ENCODE assay signal across 15 cellular contexts in the genomic region with DNA sequence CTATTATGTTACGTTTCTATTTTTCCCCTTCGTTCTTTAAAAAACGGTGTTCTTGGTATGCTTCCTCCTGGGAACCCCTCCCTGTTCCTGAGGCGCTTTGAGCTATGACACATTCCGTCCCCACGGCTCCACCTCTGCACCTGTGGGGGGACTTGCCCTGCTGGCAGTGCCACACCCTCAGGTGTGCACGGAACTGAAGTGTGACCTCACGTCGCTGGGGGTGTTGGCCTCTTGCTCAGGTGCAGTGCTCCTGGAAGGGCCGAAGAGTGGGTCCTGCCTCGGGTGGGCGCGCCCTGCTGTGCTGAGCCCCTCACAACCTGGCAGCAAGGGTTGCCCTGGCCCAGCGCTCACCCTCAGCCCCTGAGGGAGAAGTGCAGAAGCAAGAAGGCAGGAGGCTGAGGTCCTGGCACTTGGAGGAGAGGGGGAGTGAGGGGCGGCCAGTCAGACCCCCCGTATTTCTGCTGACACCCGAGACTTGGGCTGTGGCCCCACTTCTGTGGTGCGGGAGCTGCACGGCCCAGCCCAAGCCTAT. TPM values are rescaled to one million over a fixed set of nuclear protein-coding genes. Genes with fewer than 3 reads are reported as not detected.
A peak's percentile ranks its signal among the peaks of the same experiment; 100 is the strongest.
DNase-seq lines count a peak whose midpoint lies in the region; ATAC-seq and TF ChIP-seq lines count a peak whose summit lies in the region.
"Had no signal": no experiment of that assay in that cellular context is flagged by ENCODE, and none has a peak within 500 bp of the region (broad histone marks: within the 10 kb centered on the region; RNA-seq: fewer than 3 reads in every experiment).

No MANE protein-coding gene starts in this region.

- H3K27me3 Mint-ChIP-seq in Calu3 (ENCODE audit: unreplicated experiment) = no peaks in the 10 kb centered on the region

- no peak for ATAC-seq in HG02588 (IDR thresholded peaks at IDR 0.05; ENCODE audit: unreplicated experiment)
- ATAC-seq: HepG2 had no signal

- H3K4me3 Mint-ChIP-seq in Calu3 (ENCODE audit: low read depth, unreplicated experiment) = peak overlapping the region; percentile 54

- H3K9ac ChIP-seq in iPS-20b (ENCODE audit: low read depth, low read length) (no peak overlapping the region), rectal smooth muscle tissue (ENCODE audit: low read length) (peak overlapping the region; percentile 59), GM23248 (no peak overlapping the region)

- peak overlapping the region; percentile 99 for H3K4me2 ChIP-seq in PC-9
- H3K4me2 ChIP-seq in GM23248 (ENCODE audit: unreplicated experiment) = no peak overlapping the region

- H3K27ac ChIP-seq in PC-9 (peak overlapping the region; percentile 74), iPS-20b (ENCODE audit: low read length) (no peak overlapping the region), rectal smooth muscle tissue (ENCODE audit: low read depth, low read length) (no peak overlapping the region), GM23248 (no peak overlapping the region)
- H3K27ac ChIP-seq: ovary, VCaP had no signal

- BruUV-seq in Calu3 (replicated peaks; lab: Mats Ljungman, UMichigan) = no TSS peak
- BruUV-seq in PC-9 (replicated peaks; lab: Mats Ljungman, UMichigan) = TSS peak; percentile 63

- H3K36me3 Mint-ChIP-seq in Calu3 (ENCODE audit: insufficient read depth, unreplicated experiment) = peaks cover 52% of the 10 kb centered on the region

- H3K9me3 Mint-ChIP-seq in Calu3 (ENCODE audit: low read depth, unreplicated experiment) = no peaks in the 10 kb centered on the region
- H3K9me3 Mint-ChIP-seq: dendritic cell treated with granulocyte-macrophage colony-stimulating factor and Interleukin-4, amounts not matched to agents 40 ng/mL and 50 ng/mL, for 4 days had no signal

- TF ChIP-seq CTCF in Calu3 (IDR thresholded peaks at IDR 0.05; ENCODE audit: unreplicated experiment) (no peak), PC-9 (conservative IDR thresholded peaks at IDR 0.05) (no peak), GM13977 (IDR thresholded peaks at IDR 0.05; ENCODE audit: extremely low read depth, insufficient read depth, missing control alignments) (no peak)

- H3K36me3 ChIP-seq in PC-9 (ENCODE audit: low read depth) (no peaks in the 10 kb centered on the region), iPS-20b (ENCODE audit: insufficient read depth, low read depth, low read length) (no peaks in the 10 kb centered on the region), rectal smooth muscle tissue (ENCODE audit: control insufficient read depth, insufficient read depth, low read length) (no peaks in the 10 kb centered on the region), GM23248 (ENCODE audit: low read depth) (no peaks in the 10 kb centered on the region)
- H3K36me3 ChIP-seq: ovary had no signal

- in situ Hi-C loops in GM23248 (cut with MboI) = no loop called here
- in situ Hi-C loops in GM13977 (cut with MboI; ENCODE audit: low pct_unique_long_range_greater_than_20kb, low sequenced_read_pairs, unreplicated experiment) = no loop called here

- POLR2A ChIA-PET in PC-9 (lab: Charles Lee; ENCODE audit: unreplicated experiment) = interaction anchor here (0.6 kb wide), 9 partner anchors 12 to 833 kb away, joined by 3 to 14 read pairs (median 4); partner anchors contain the start of genes XRCC3 and ZFYVE21

- WGBS in GM23248 (ENCODE audit: low coverage in 1 of 2, low lambda C conversion rate in 2 of 2, missing lambda C conversion rate in 2 of 2), 2 experiments = 73% methylated on average over 18 to 19 of the region's 19 CpGs

- H3K79me2 ChIP-seq in PC-9 (ENCODE audit: low read depth) (no peaks in the 10 kb centered on the region), GM23248 (ENCODE audit: insufficient read depth) (no peaks in the 10 kb centered on the region)

- H3K4me3 ChIP-seq in PC-9 = peak overlapping the region; percentile 87
- peak overlapping the region; percentile 81; the same call in 1 of the 2 replicates for H3K4me3 ChIP-seq in iPS-20b (ENCODE audit: low read length)
- peak overlapping the region; percentile 72 for H3K4me3 ChIP-seq in rectal smooth muscle tissue (ENCODE audit: low read length)
- H3K4me3 ChIP-seq in GM23248 = no peak overlapping the region

- peaks cover 9% of the 10 kb centered on the region for H3K4me1 Mint-ChIP-seq in Calu3 (ENCODE audit: low read depth, unreplicated experiment)

- peak overlapping the region; percentile 65 for H3K27ac Mint-ChIP-seq in Calu3 (ENCODE audit: unreplicated experiment)

- H3K9me3 ChIP-seq in PC-9 (ENCODE audit: insufficient read depth, low read depth) (no peaks in the 10 kb centered on the region), iPS-20b (ENCODE audit: insufficient read depth, low read depth, low read length) (no peaks in the 10 kb centered on the region), GM23248 (ENCODE audit: low read depth) (no peaks in the 10 kb centered on the region)
- H3K9me3 ChIP-seq: ovary had no signal

- H2AFZ ChIP-seq in PC-9 (peak overlapping the region; percentile 96), GM23248 (no peak overlapping the region)

- CTCF ChIA-PET in Calu3 (lab: Charles Lee) = interaction anchor here (0.6 to 1.1 kb wide), 2 partner anchors 217 to 233 kb away, joined by 3 to 6 read pairs; no protein-coding TSS in a partner anchor
- CTCF ChIA-PET in PC-9 (lab: Charles Lee) = interaction anchor here (0.6 to 1.0 kb wide), 3 partner anchors 233 to 1488 kb away, joined by 3 to 17 read pairs (median 4); no protein-coding TSS in a partner anchor

- peak; percentile 82 for DNase-seq in Calu3
- peak; percentile 95 to 100 for DNase-seq in PC-9
- DNase-seq in GM23248 = no peak
- DNase-seq in activated CD8-positive, alpha-beta memory T cell treated with anti-CD3 and anti-CD28 coated beads, Interleukin-2, amount 50 U/mL, for 48 hours = no peak
- DNase-seq in GM13977 (ENCODE audit: low spot score) = no peak
- DNase-seq: activated gamma-delta T cell, NCI-H2107, ovary, RPMI8226 had no signal

- H3K9me2 ChIP-seq in PC-9 (ENCODE audit: insufficient read depth) (no peaks in the 10 kb centered on the region), GM23248 (ENCODE audit: insufficient read depth) (no peaks in the 10 kb centered on the region)

- intact Hi-C loops in Calu3 (cut with micrococcal nuclease; ENCODE audit: unreplicated experiment) (loop anchor here (10.0 kb wide), 2 partner anchors 153 to 233 kb away; partner anchors contain the start of gene TRAF3), PC-9 (cut with micrococcal nuclease; ENCODE audit: unreplicated experiment) (loop anchor here (1.0 to 5.0 kb wide), 4 partner anchors 145 to 1260 kb away; partner anchors contain the start of gene RCOR1)

- H3K27me3 ChIP-seq in PC-9 (ENCODE audit: insufficient read depth, low read depth) (no peaks in the 10 kb centered on the region), iPS-20b (ENCODE audit: insufficient read depth, low read length) (peaks cover 97% of the 10 kb centered on the region), rectal smooth muscle tissue (ENCODE audit: control insufficient read depth, insufficient read depth, low read length) (peaks cover 20% of the 10 kb centered on the region), GM23248 (replicated peaks; ENCODE audit: insufficient read depth) (peaks cover 38% of the 10 kb centered on the region)
- H3K27me3 ChIP-seq: ovary had no signal

- H3K4me1 ChIP-seq in PC-9 (replicated peaks; ENCODE audit: insufficient read depth) = peaks cover 20% of the 10 kb centered on the region
- H3K4me1 ChIP-seq in iPS-20b (ENCODE audit: insufficient read depth, low read length) = peaks cover 3% of the 10 kb centered on the region; the same call in 1 of the 2 replicates
- peaks cover 2% of the 10 kb centered on the region for H3K4me1 ChIP-seq in rectal smooth muscle tissue (ENCODE audit: control insufficient read depth, insufficient read depth, low read length)
- no peaks in the 10 kb centered on the region for H3K4me1 ChIP-seq in GM23248 (ENCODE audit: insufficient read depth)

- H3F3A ChIP-seq in PC-9 (ENCODE audit: insufficient read depth, low read depth) = peaks cover 38% of the 10 kb centered on the region
- H3F3A ChIP-seq in GM23248 (ENCODE audit: insufficient read depth) = no peaks in the 10 kb centered on the region

- H4K20me1 ChIP-seq in PC-9 (ENCODE audit: insufficient read depth) (no peaks in the 10 kb centered on the region), GM23248 (ENCODE audit: insufficient read depth) (no peaks in the 10 kb centered on the region)

RNA-seq across cellular contexts. Expression of gene AMN, which starts 4.9 kb away (rescaled TPM):
- total RNA-seq in Calu3 (2022) (13.7 and 17.0 TPM in 2 replicates), PC-9 (2021) (21.8 and 36.5 TPM in 2 replicates)
- not detected in 2 replicates for total RNA-seq in GM23248 (2014; rRNA removed; shearing (Covaris generic))
- not detected in 2 replicates for polyA plus RNA-seq in GM23248 (2016; fragmentation: Nextera tagmentation; extraction: Ambion mirVana)

Comparison
In these comparisons a context has a peak if more than half of its experiments do, and no peak if none do; other contexts are left out.
1. DNase-seq: peak in Calu3 (single experiment) and PC-9 (2 of 2); none in GM23248 (single experiment), activated CD8-positive, alpha-beta memory T cell treated with anti-CD3 and anti-CD28 coated beads, Interleukin-2, amount 50 U/mL, for 48 hours (single experiment) and GM13977 (single experiment).
2. RNA of gene AMN, which starts 4.9 kb away (total RNA-seq): 21.8 to 36.5 TPM in PC-9 and 13.7 to 17.0 TPM in Calu3; not detected in GM23248; every median in the first group is over 10 times any median in the second.